ENCODE assay signal across 10 cellular contexts in the genomic region with DNA sequence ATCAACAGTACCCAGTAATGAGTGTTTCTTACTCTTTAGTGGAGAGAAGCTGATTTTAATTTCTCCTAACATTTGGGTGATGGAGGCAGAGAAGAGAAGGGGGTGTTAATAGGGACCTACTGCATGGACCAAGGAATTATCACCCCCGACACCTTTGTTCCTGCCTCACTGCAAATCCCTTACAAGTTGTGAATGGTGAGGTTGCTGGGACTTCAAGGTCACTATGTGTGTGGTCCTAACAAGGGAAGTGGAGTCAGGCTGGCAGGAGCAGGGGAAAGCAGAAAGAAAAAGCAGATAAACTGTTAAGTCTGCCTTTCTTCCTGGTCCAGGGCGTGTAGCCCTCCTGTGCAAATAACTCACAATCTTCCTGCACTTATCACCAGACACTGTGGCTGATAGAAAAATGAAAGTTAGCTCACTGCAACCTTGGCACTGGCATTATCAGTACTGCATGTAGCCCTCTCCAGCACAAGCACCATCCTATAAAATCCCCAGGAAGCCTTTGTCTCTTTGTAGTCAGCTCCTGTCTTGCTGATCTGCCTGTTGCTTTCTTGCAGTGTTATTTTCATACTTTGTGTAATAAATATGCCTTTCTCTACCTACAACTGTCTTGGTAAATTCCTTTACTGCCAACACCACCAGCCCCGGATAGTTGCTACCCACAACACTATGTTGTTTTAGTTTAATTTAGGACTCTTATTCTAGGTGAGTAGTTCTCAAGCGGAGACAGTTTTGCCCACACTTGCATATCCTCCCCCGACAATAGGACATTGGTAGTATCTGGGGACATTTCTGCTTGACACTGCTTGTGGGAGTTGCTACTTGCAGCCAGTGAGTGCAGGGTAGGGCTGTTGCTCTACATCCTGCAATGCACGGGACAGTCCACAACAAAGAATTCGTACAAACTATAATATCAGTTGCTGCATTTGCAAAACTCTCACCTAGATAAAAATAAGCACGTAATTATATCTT.
DNase-seq lines count a peak whose midpoint lies in the region; ATAC-seq and TF ChIP-seq lines count a peak whose summit lies in the region.
"Had no signal": no experiment of that assay in that cellular context is flagged by ENCODE, and none has a peak within 500 bp of the region (broad histone marks: within the 10 kb centered on the region; RNA-seq: fewer than 3 reads in every experiment).

No MANE protein-coding gene starts in this region.

- no peak overlapping the region for H2AFZ ChIP-seq in ACC112 (ENCODE audit: low read length, unreplicated experiment)

- intact Hi-C loops in heart right ventricle (cut with DNase I): loop anchor here in 2 of 10 donors (5.0 to 10.0 kb wide), 2 partner anchors 35 to 112 kb away; no protein-coding TSS in a partner anchor

- peaks cover 50% of the 10 kb centered on the region for H3K79me2 ChIP-seq in ACC112 (ENCODE audit: control insufficient read depth, insufficient read depth, low read length, unreplicated experiment)

- peak overlapping the region; percentile 34 for H3K4me3 Mint-ChIP-seq in neural crest cell
- no peak overlapping the region for H3K4me3 Mint-ChIP-seq in chondrocyte (ENCODE audit: unreplicated experiment)

- DNase-seq in RWPE2 (ENCODE audit: low spot score): no peak
- DNase-seq in heart right ventricle: no peak
- DNase-seq in neural crest cell (ENCODE audit: low read depth, low spot score): no peak
- no peak for DNase-seq in activated naive CD4-positive, alpha-beta T cell treated with Interleukin-2 at 50 U/mL for 16 hours
- no peak for DNase-seq in chondrocyte (ENCODE audit: low spot score)
- DNase-seq: NCI-H2227 treated with DMSO at 0.1 percent for 48 hours, retina had no signal

- H3K27ac ChIP-seq in ACC112 (ENCODE audit: low read depth, low read length) (peak overlapping the region; percentile 66; the same call in 1 of the 2 replicates), RWPE2 (ENCODE audit: poor library complexity, severe bottlenecking) (peak overlapping the region; percentile 87), heart right ventricle (peak overlapping the region in 9 of 10 donors; percentile 20 to 79 (median 67))

- no peaks in the 10 kb centered on the region for H3K9me3 ChIP-seq in RWPE2 (ENCODE audit: severe bottlenecking)
- H3K9me3 ChIP-seq in heart right ventricle: no peaks in the 10 kb centered on the region

- ATAC-seq in RWPE2 (ENCODE audit: low read depth) (0 out of 3 replicates have a peak, but pooled peaks have one; percentile 30), heart right ventricle (peak; percentile 74 to 89 (median 82)), HG03045 (IDR thresholded peaks at IDR 0.05; ENCODE audit: unreplicated experiment) (no peak), HG03378 (IDR thresholded peaks at IDR 0.05; ENCODE audit: unreplicated experiment) (no peak)

- H3K36me3 ChIP-seq in ACC112 (ENCODE audit: insufficient read depth, low read length) (peaks cover 12% of the 10 kb centered on the region; the same call in 1 of the 2 replicates), RWPE2 (ENCODE audit: low read depth) (peaks cover 15% of the 10 kb centered on the region; the same call in 1 of the 2 replicates), heart right ventricle (peaks cover 0 to 37% (median 0%) of the 10 kb centered on the region in 9 donors)

- H3K36me3 Mint-ChIP-seq in neural crest cell (ENCODE audit: low read depth): peaks cover 22% of the 10 kb centered on the region
- H3K36me3 Mint-ChIP-seq in chondrocyte (ENCODE audit: low read depth): peaks cover 4% of the 10 kb centered on the region

- no peaks in the 10 kb centered on the region for H3K9me3 Mint-ChIP-seq in neural crest cell
- H3K9me3 Mint-ChIP-seq in chondrocyte (ENCODE audit: low read depth): no peaks in the 10 kb centered on the region

- H3K4me1 ChIP-seq in ACC112 (ENCODE audit: control insufficient read depth, insufficient read depth, low read length, unreplicated experiment) (peaks cover 37% of the 10 kb centered on the region), RWPE2 (ENCODE audit: insufficient read depth, poor library complexity, severe bottlenecking) (peaks cover 36% of the 10 kb centered on the region), heart right ventricle (peaks cover 4 to 70% (median 60%) of the 10 kb centered on the region in 9 donors)

- H3K4me1 Mint-ChIP-seq in neural crest cell: peaks cover 74% of the 10 kb centered on the region
- H3K4me1 Mint-ChIP-seq in chondrocyte (ENCODE audit: low read depth): peaks cover 23% of the 10 kb centered on the region

- peak overlapping the region; percentile 52 for H3K27ac Mint-ChIP-seq in neural crest cell (ENCODE audit: unreplicated experiment)
- no peak overlapping the region for H3K27ac Mint-ChIP-seq in chondrocyte (ENCODE audit: unreplicated experiment)

- WGBS in heart right ventricle, 2 donors: 33% methylated on average over 8 of the region's 8 CpGs

- H3K27me3 ChIP-seq in ACC112 (ENCODE audit: insufficient read depth, low read length) (no peaks in the 10 kb centered on the region), RWPE2 (ENCODE audit: insufficient read depth, poor library complexity, severe bottlenecking) (no peaks in the 10 kb centered on the region), heart right ventricle (no peaks in the 10 kb centered on the region)

- no peak for TF ChIP-seq CTCF in RWPE2 (IDR thresholded peaks at IDR 0.05; ENCODE audit: poor library complexity, severe bottlenecking)
- no peak for TF ChIP-seq CTCF in heart right ventricle (IDR thresholded peaks at IDR 0.05)
- no peak for TF ChIP-seq CTCF in neural crest cell (conservative IDR thresholded peaks at IDR 0.05)
- no peak for TF ChIP-seq CTCF in chondrocyte (IDR thresholded peaks at IDR 0.05)

- H3K27me3 Mint-ChIP-seq in neural crest cell (ENCODE audit: low read depth) (no peaks in the 10 kb centered on the region), chondrocyte (ENCODE audit: low read depth) (no peaks in the 10 kb centered on the region)

- H3K4me3 ChIP-seq in ACC112 (ENCODE audit: low read depth, low read length): no peak overlapping the region
- no peak overlapping the region for H3K4me3 ChIP-seq in RWPE2 (ENCODE audit: severe bottlenecking)
- peak overlapping the region in 5 of 10 donors; percentile 3 to 31 (median 13) for H3K4me3 ChIP-seq in heart right ventricle

Comparison
In these comparisons a context has a peak if more than half of its experiments do, and no peak if none do; other contexts are left out.
1. ATAC-seq: peak in RWPE2 (single experiment) and heart right ventricle (8 of 8); none in HG03045 (single experiment) and HG03378 (single experiment).
2. Peak in every context shown above with its lines, with median percentiles within 50 percentile points of each other: H3K27ac ChIP-seq.